8 cellular contexts compared by ENCODE assay signal in genomic region chr16:10744370-10745030, GRCh38. TPM values are rescaled to one million over a fixed set of nuclear protein-coding genes. Genes with fewer than 3 reads are reported as not detected.
DNase-seq lines count a peak whose midpoint lies in the region; ATAC-seq and TF ChIP-seq lines count a peak whose summit lies in the region.

No MANE protein-coding gene starts in this region.

- peaks cover 19% of the 10 kb centered on the region for H3K4me1 ChIP-seq in CD4-positive, alpha-beta memory T cell (ENCODE audit: insufficient read depth, low read length)
- H3K4me1 ChIP-seq in mesendoderm (ENCODE audit: control insufficient read depth, low read depth, low read length), result peaks cover 2% of the 10 kb centered on the region
- H3K4me1 ChIP-seq in uterus, result no peaks in the 10 kb centered on the region

- H3K36me3 ChIP-seq in CD4-positive, alpha-beta memory T cell (ENCODE audit: insufficient read depth, low read length), result peaks cover 16% of the 10 kb centered on the region
- H3K36me3 ChIP-seq in mesendoderm (ENCODE audit: control insufficient read depth, insufficient read depth, low read length), result no peaks in the 10 kb centered on the region
- no peaks in the 10 kb centered on the region for H3K36me3 ChIP-seq in uterus

- no peaks in the 10 kb centered on the region for H3K79me2 ChIP-seq in mesendoderm (ENCODE audit: control insufficient read depth, insufficient read depth, low read length)

- no peak for TF ChIP-seq RAD21 in Ishikawa (IDR thresholded peaks at IDR 0.05; ENCODE audit: low read depth)

- no peak for DNase-seq in CD4-positive, alpha-beta memory T cell
- no peak for DNase-seq in central memory CD8-positive, alpha-beta T cell (ENCODE audit: low spot score in 2 of 2)
- DNase-seq in mesendoderm, result no peak
- DNase-seq in uterus, result no peak
- no peak for DNase-seq in DMS114 treated with DMSO at 0.1 percent for 48 hours (lab: John Stamatoyannopoulos, UW; ENCODE audit: unreplicated experiment)
- DNase-seq in activated CD4-positive, CD25-positive, alpha-beta regulatory T cell treated with anti-CD3 and anti-CD28 coated beads, Interleukin-2, amount 50 U/mL, for 72 hours, result no peak

- H3K27ac ChIP-seq in CD4-positive, alpha-beta memory T cell (ENCODE audit: low read depth, low read length), result peak overlapping the region; percentile 92
- peak overlapping the region; percentile 27 for H3K27ac ChIP-seq in mesendoderm (ENCODE audit: low read depth, low read length)
- H3K27ac ChIP-seq in uterus, result peak overlapping the region; percentile 98 to 99

- no peak overlapping the region for H2BK15ac ChIP-seq in mesendoderm (replicated peaks; ENCODE audit: low read depth)

- POLR2A ChIA-PET in CD4-positive, alpha-beta memory T cell (lab: Charles Lee; ENCODE audit: partially characterized antibody), result interaction anchor here (0.9 to 2.9 kb wide), 10 partner anchors 8 to 1653 kb away, joined by 3 to 16 read pairs (median 5); partner anchors contain the start of genes ATF7IP2, DEXI, HAPSTR1 and TXNDC11

- peaks cover 16 to 30% (median 26%) of the 10 kb centered on the region in 4 donors for H3K4me1 Mint-ChIP-seq in CD4-positive, alpha-beta memory T cell
- H3K4me1 Mint-ChIP-seq in central memory CD8-positive, alpha-beta T cell, result peaks cover 39% of the 10 kb centered on the region

- TF ChIP-seq EP300 in Ishikawa (IDR thresholded peaks at IDR 0.05; ENCODE audit: borderline replicate concordance), result no peak

- no peaks in the 10 kb centered on the region for H3K9me3 ChIP-seq in CD4-positive, alpha-beta memory T cell (ENCODE audit: control insufficient read depth in 1 of 2, low read length in 2 of 2)
- no peaks in the 10 kb centered on the region for H3K9me3 ChIP-seq in uterus

- no peaks in the 10 kb centered on the region for H3K27me3 ChIP-seq in CD4-positive, alpha-beta memory T cell (ENCODE audit: insufficient read depth, low read length)
- H3K27me3 ChIP-seq in mesendoderm (ENCODE audit: insufficient read depth, low read length, poor library complexity) (no peaks in the 10 kb centered on the region), uterus (no peaks in the 10 kb centered on the region)

- no peaks in the 10 kb centered on the region for H3K79me1 ChIP-seq in mesendoderm (ENCODE audit: low read length)

- no peak for TF ChIP-seq CTCF in uterus (IDR thresholded peaks at IDR 0.05)

- no peak overlapping the region for H3K4ac ChIP-seq in mesendoderm (ENCODE audit: low read depth, low read length)

- no peak overlapping the region for H2AK5ac ChIP-seq in mesendoderm (ENCODE audit: low read length)

- H3K27me3 Mint-ChIP-seq in CD4-positive, alpha-beta memory T cell, result no peaks in the 10 kb centered on the region
- no peaks in the 10 kb centered on the region for H3K27me3 Mint-ChIP-seq in central memory CD8-positive, alpha-beta T cell

- CTCF ChIA-PET in CD4-positive, alpha-beta memory T cell (lab: Charles Lee; ENCODE audit: partially characterized antibody), result interaction anchor here (1.0 to 1.4 kb wide), 3 partner anchors 9 to 231 kb away, joined by 3 to 5 read pairs (median 5); no protein-coding TSS in a partner anchor

- H3K4me2 ChIP-seq in mesendoderm (ENCODE audit: low read length), result peak overlapping the region; percentile 83

- H3K4me3 Mint-ChIP-seq in CD4-positive, alpha-beta memory T cell, result peak overlapping the region; percentile 90 to 97 (median 95)
- peak overlapping the region; percentile 86 for H3K4me3 Mint-ChIP-seq in central memory CD8-positive, alpha-beta T cell

- no peak for ATAC-seq in central memory CD8-positive, alpha-beta T cell (replicated peaks; ENCODE audit: extremely low read depth, poor library complexity, severe bottlenecking)
- no peak for ATAC-seq in GM19452 (IDR thresholded peaks at IDR 0.05; ENCODE audit: unreplicated experiment)

- H2BK120ac ChIP-seq in mesendoderm (ENCODE audit: low read depth, low read length), result no peak overlapping the region

- H3K18ac ChIP-seq in mesendoderm (ENCODE audit: low read length), result no peak overlapping the region

- intact Hi-C loops in CD4-positive, alpha-beta memory T cell (cut with micrococcal nuclease), result loop anchor here (1.0 to 5.0 kb wide), 4 partner anchors 200 to 1876 kb away; partner anchors contain the start of genes CARHSP1, CLEC16A, HAPSTR1 and USP7
- intact Hi-C loops in uterus (cut with DNase I; ENCODE audit: low total_unique reads), result no loop called here

- peaks cover 0 to 2% (median 0%) of the 10 kb centered on the region in 8 donors for H3K9me3 Mint-ChIP-seq in CD4-positive, alpha-beta memory T cell
- no peaks in the 10 kb centered on the region for H3K9me3 Mint-ChIP-seq in central memory CD8-positive, alpha-beta T cell

- peak overlapping the region; percentile 82 for H3K9ac ChIP-seq in mesendoderm (ENCODE audit: low read length)

- peak overlapping the region; percentile 63 to 81 for H3K4me3 ChIP-seq in CD4-positive, alpha-beta memory T cell (ENCODE audit: low read length in 2 of 2)
- H3K4me3 ChIP-seq in mesendoderm (ENCODE audit: low read length) (peak overlapping the region; percentile 43), uterus (peak overlapping the region; percentile 58 to 89)

- no peak overlapping the region for H4K8ac ChIP-seq in mesendoderm (ENCODE audit: low read depth, low read length)

- H2BK5ac ChIP-seq in mesendoderm (ENCODE audit: low read length), result peak overlapping the region; percentile 25

- peak overlapping the region; percentile 90 for H3K56ac ChIP-seq in mesendoderm (ENCODE audit: low read length)

- no CpG with 5 or more reads among the region's 17 CpGs for WGBS in mesendoderm (ENCODE audit: extremely low coverage, insufficient coverage, low lambda C conversion rate)

- no peak overlapping the region for H4K5ac ChIP-seq in mesendoderm (ENCODE audit: low read length)

- no peak for TF ChIP-seq POLR2A in uterus (IDR thresholded peaks at IDR 0.05)

- peak overlapping the region; percentile 93 to 100 (median 99) for H3K27ac Mint-ChIP-seq in CD4-positive, alpha-beta memory T cell
- H3K27ac Mint-ChIP-seq in central memory CD8-positive, alpha-beta T cell (ENCODE audit: low read depth), result peak overlapping the region; percentile 96

- H3K36me3 Mint-ChIP-seq in CD4-positive, alpha-beta memory T cell, result peaks cover 15 to 32% of the 10 kb centered on the region in 2 donors
- H3K36me3 Mint-ChIP-seq in central memory CD8-positive, alpha-beta T cell (ENCODE audit: insufficient read depth), result peaks cover 31% of the 10 kb centered on the region

- H3K23ac ChIP-seq in mesendoderm (ENCODE audit: low read length), result no peak overlapping the region

TF ChIP-seq in Ishikawa, 13 proteins besides CTCF, POLR2A, EP300 and RAD21:
- 0 out of 2 replicates have a peak, but pooled peaks have one; percentile 7 for TF ChIP-seq USF1 (IDR thresholded peaks at IDR 0.05)
- TF ChIP-seq CEBPB (IDR thresholded peaks at IDR 0.05), result no peak
- no peak for TF ChIP-seq REST (IDR thresholded peaks at IDR 0.05; ENCODE audit: low read depth)
- no peak for TF ChIP-seq ZBTB7A (IDR thresholded peaks at IDR 0.05; ENCODE audit: low read depth)
- no peak for TF ChIP-seq NFIC (IDR thresholded peaks at IDR 0.05)

RNA-seq across cellular contexts. Expression of gene NUBP1, which starts 0.9 kb away (rescaled TPM):
- total RNA-seq in CD4-positive, alpha-beta memory T cell, result 10 to 100 TPM; 23.5 to 28.4 TPM
- polyA plus RNA-seq in CD4-positive, alpha-beta memory T cell, result 10 to 100 TPM; 34.3 to 36.2 TPM
- polyA plus RNA-seq in mesendoderm (2013, experiment 1 of 2), result 33.7 TPM
- polyA plus RNA-seq in mesendoderm (2013, experiment 2 of 2), result 32.5 TPM
- total RNA-seq in uterus, result 10 to 100 TPM; 13.8 to 46.2 (median 26.7) TPM

RNA-seq across cellular contexts. Expression of gene TEKT5, which starts 49.8 kb away (rescaled TPM):
- total RNA-seq in CD4-positive, alpha-beta memory T cell, result not detected
- not detected for polyA plus RNA-seq in CD4-positive, alpha-beta memory T cell
- 0.06 TPM for polyA plus RNA-seq in mesendoderm (2013, experiment 1 of 2)
- not detected for polyA plus RNA-seq in mesendoderm (2013, experiment 2 of 2)
- total RNA-seq in uterus, result under 1 TPM in 1 of 4 donors, not detected in 3; 0.62 TPM

Comparison
In these comparisons a context has a peak if more than half of its experiments do, and no peak if none do; other contexts are left out.
1. H3K27ac ChIP-seq: peak in every context shown above with its lines; median percentile 98 in uterus; 92 in CD4-positive, alpha-beta memory T cell; 27 in mesendoderm.